In the genomic region with DNA sequence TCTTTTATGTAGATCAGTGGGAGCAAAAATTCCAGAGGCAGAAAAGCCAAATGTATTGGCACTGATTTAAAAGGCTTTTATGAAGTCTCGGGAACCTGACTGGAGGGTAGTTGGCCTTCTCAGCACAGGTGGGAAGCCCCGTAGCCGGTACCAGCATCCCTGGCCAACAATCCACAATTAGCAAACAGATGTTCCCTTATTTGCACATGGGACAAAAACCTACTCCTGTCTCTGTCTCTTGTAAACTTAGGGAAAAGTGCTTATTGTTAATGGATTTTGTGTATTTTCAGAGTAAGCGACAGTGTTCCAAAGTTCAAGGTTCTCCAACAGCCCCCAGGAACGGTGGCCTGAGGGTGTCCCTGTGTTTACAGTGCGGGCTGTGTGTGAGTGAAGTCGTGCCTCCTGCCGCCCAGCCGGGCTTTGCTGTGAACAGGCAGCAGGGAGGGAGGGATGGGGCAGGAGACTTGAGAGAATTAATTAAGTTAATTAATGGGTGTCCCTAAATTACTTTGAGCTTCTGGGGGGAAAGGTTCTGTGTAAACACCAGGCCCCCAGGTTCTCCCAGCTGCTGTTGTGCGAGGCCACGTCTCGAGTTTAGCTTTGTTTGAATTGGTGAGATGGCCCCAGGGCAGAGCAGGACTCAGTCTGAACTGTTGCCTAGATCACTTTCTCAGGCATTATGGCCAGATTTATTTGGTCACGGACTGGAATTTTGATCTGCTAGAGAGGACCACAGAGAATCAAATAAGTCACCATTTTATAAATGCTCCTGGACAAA, we compare ENCODE assay signal across 1 cellular context.
TF ChIP-seq lines count a peak whose summit lies in the region.

No MANE protein-coding gene starts in this region.

TF ChIP-seq in HepG2, 621 proteins besides CTCF, POLR2A, EP300 and RAD21 (continued from another document and continues in another):
- TF ChIP-seq, protein P1, sequence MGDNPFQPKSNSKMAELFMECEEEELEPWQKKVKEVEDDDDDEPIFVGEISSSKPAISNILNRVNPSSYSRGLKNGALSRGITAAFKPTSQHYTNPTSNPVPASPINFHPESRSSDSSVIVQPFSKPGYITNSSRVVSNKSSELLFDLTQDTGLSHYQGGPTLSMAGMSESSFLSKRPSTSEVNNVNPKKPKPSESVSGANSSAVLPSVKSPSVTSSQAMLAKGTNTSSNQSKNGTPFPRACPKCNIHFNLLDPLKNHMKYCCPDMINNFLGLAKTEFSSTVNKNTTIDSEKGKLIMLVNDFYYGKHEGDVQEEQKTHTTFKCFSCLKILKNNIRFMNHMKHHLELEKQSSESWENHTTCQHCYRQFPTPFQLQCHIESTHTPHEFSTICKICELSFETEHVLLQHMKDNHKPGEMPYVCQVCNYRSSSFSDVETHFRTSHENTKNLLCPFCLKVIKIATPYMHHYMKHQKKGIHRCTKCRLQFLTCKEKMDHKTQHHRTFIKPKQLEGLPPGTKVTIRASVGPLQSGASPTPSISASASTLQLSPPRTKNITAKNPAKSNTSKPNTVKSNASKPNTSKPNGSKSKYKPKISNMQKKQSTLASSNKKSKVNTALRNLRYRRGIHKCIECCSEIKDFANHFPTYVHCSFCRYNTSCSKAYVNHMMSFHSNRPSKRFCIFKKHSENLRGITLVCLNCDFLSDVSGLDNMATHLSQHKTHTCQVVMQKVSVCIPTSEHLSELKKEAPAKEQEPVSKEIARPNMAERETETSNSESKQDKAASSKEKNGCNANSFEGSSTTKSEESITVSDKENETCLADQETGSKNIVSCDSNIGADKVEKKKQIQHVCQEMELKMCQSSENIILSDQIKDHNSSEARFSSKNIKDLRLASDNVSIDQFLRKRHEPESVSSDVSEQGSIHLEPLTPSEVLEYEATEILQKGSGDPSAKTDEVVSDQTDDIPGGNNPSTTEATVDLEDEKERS (CRISPR knock-in tag; IDR thresholded peaks at IDR 0.05), result peak; percentile 94
- TF ChIP-seq ATM (IDR thresholded peaks at IDR 0.05; ENCODE audit: borderline replicate concordance) (no peak), KDM5B (CRISPR knock-in tag; IDR thresholded peaks at IDR 0.05; ENCODE audit: borderline replicate concordance) (no peak), ZNF644 (CRISPR knock-in tag; IDR thresholded peaks at IDR 0.05; ENCODE audit: low read depth) (peak; percentile 64), ADNP (CRISPR knock-in tag; IDR thresholded peaks at IDR 0.05) (peak; percentile 67; the same call in 1 of the 2 replicates), SOX6 (IDR thresholded peaks at IDR 0.05) (no peak), SOX6 (CRISPR knock-in tag; IDR thresholded peaks at IDR 0.05) (peak; percentile 99), MIER3 (CRISPR knock-in tag; IDR thresholded peaks at IDR 0.05; ENCODE audit: borderline replicate concordance) (peak; percentile 94), ZNF773 (CRISPR knock-in tag; IDR thresholded peaks at IDR 0.05; ENCODE audit: borderline replicate concordance) (0 out of 2 replicates have a peak, but pooled peaks have one; percentile 47), E2F1 (CRISPR knock-in tag; IDR thresholded peaks at IDR 0.05) (0 out of 2 replicates have a peak, but pooled peaks have one; percentile 43), BRD4 (CRISPR knock-in tag; IDR thresholded peaks at IDR 0.05) (peak; percentile 70; the same call in 1 of the 2 replicates), HOXA5 (CRISPR knock-in tag; IDR thresholded peaks at IDR 0.05) (peak; percentile 77), MTERF4 (CRISPR knock-in tag; IDR thresholded peaks at IDR 0.05) (0 out of 2 replicates have a peak, but pooled peaks have one; percentile 84), ZNF430 (CRISPR knock-in tag; IDR thresholded peaks at IDR 0.05) (peak; percentile 82; the same call in 1 of the 2 replicates), ELF3 (CRISPR knock-in tag; IDR thresholded peaks at IDR 0.05) (peak; percentile 94), SAFB2 (CRISPR knock-in tag; IDR thresholded peaks at IDR 0.05; ENCODE audit: borderline replicate concordance, low read depth) (peak; percentile 51; the same call in 1 of the 2 replicates), UBTF (CRISPR knock-in tag; IDR thresholded peaks at IDR 0.05) (peak; percentile 30; the same call in 1 of the 2 replicates), ZNF564 (CRISPR knock-in tag; IDR thresholded peaks at IDR 0.05) (no peak), ZBTB39 (CRISPR knock-in tag; IDR thresholded peaks at IDR 0.05) (peak; percentile 95), FOXA3 (CRISPR knock-in tag; IDR thresholded peaks at IDR 0.05) (peak; percentile 99), XBP1 (CRISPR knock-in tag; IDR thresholded peaks at IDR 0.05) (peak; percentile 72; the same call in 1 of the 2 replicates), JARID2 (CRISPR knock-in tag; IDR thresholded peaks at IDR 0.05; ENCODE audit: insufficient replicate concordance) (peak; percentile 67), FUBP1 (CRISPR knock-in tag; IDR thresholded peaks at IDR 0.05; ENCODE audit: borderline replicate concordance) (0 out of 2 replicates have a peak, but pooled peaks have one; percentile 78), SALL1 (CRISPR knock-in tag; IDR thresholded peaks at IDR 0.05) (peak; percentile 99), NFE2 (CRISPR knock-in tag; IDR thresholded peaks at IDR 0.05) (no peak), SRSF9 (IDR thresholded peaks at IDR 0.05; ENCODE audit: borderline replicate concordance, insufficient read depth, low read depth, low read length, poor library complexity, severe bottlenecking) (no peak), CHD2 (IDR thresholded peaks at IDR 0.05; ENCODE audit: low read depth, low read length) (no peak), ZNF232 (CRISPR knock-in tag; IDR thresholded peaks at IDR 0.05; ENCODE audit: borderline replicate concordance) (peak; percentile 85; the same call in 1 of the 2 replicates), ZFP36L2 (CRISPR knock-in tag; IDR thresholded peaks at IDR 0.05) (0 out of 2 replicates have a peak, but pooled peaks have one; percentile 66), ZNF44 (CRISPR knock-in tag; IDR thresholded peaks at IDR 0.05) (no peak; the same call in 1 of the 2 replicates), ZMAT5 (CRISPR knock-in tag; IDR thresholded peaks at IDR 0.05; ENCODE audit: borderline replicate concordance, low read depth) (no peak), NFIB (CRISPR knock-in tag; IDR thresholded peaks at IDR 0.05; ENCODE audit: borderline replicate concordance) (no peak), MYPOP (CRISPR knock-in tag; IDR thresholded peaks at IDR 0.05) (peak; percentile 69; the same call in 1 of the 2 replicates), ZNF678 (CRISPR knock-in tag; IDR thresholded peaks at IDR 0.05) (no peak; the same call in 1 of the 2 replicates), BORCS8-MEF2B (CRISPR knock-in tag; IDR thresholded peaks at IDR 0.05) (peak; percentile 89; the same call in 1 of the 2 replicates), ZNF550 (CRISPR knock-in tag; IDR thresholded peaks at IDR 0.05; ENCODE audit: borderline replicate concordance) (no peak), ZNF124 (CRISPR knock-in tag; IDR thresholded peaks at IDR 0.05) (peak; percentile 93), ZNF703 (CRISPR knock-in tag; IDR thresholded peaks at IDR 0.05; ENCODE audit: borderline replicate concordance) (peak; percentile 89), ZNF160 (CRISPR knock-in tag; IDR thresholded peaks at IDR 0.05) (no peak)
- TF ChIP-seq, protein P2, sequence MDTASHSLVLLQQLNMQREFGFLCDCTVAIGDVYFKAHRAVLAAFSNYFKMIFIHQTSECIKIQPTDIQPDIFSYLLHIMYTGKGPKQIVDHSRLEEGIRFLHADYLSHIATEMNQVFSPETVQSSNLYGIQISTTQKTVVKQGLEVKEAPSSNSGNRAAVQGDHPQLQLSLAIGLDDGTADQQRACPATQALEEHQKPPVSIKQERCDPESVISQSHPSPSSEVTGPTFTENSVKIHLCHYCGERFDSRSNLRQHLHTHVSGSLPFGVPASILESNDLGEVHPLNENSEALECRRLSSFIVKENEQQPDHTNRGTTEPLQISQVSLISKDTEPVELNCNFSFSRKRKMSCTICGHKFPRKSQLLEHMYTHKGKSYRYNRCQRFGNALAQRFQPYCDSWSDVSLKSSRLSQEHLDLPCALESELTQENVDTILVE (CRISPR knock-in tag; IDR thresholded peaks at IDR 0.05), result peak; percentile 93; the same call in 1 of the 2 replicates
- TF ChIP-seq, protein P3, sequence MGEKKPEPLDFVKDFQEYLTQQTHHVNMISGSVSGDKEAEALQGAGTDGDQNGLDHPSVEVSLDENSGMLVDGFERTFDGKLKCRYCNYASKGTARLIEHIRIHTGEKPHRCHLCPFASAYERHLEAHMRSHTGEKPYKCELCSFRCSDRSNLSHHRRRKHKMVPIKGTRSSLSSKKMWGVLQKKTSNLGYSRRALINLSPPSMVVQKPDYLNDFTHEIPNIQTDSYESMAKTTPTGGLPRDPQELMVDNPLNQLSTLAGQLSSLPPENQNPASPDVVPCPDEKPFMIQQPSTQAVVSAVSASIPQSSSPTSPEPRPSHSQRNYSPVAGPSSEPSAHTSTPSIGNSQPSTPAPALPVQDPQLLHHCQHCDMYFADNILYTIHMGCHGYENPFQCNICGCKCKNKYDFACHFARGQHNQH (CRISPR knock-in tag; IDR thresholded peaks at IDR 0.05), result peak; percentile 98
- TF ChIP-seq, protein P4, sequence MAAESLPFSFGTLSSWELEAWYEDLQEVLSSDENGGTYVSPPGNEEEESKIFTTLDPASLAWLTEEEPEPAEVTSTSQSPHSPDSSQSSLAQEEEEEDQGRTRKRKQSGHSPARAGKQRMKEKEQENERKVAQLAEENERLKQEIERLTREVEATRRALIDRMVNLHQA (CRISPR knock-in tag; IDR thresholded peaks at IDR 0.05), result no peak
